In the genomic region with DNA sequence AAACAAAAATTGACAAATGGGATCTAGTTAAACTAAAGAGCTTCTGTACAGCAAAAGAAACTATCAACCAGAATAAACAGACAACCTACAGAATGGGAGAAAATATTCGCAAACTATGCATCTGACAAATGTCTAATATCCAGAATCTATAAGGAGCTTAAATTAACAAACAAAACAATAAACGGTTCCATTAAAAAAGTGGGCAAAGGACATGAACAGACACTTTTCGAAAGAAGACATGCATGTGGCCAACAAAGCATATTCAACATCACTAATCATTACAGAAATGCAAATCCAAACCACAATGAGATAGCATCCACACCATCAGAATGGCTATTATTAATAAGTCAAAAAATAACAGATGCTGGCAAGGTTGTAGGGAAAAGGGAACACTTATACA, we compare ENCODE assay signal across 2 cellular contexts. TPM values are rescaled to one million over a fixed set of nuclear protein-coding genes. Genes with fewer than 3 reads are reported as not detected.
DNase-seq lines count a peak whose midpoint lies in the region; ATAC-seq and TF ChIP-seq lines count a peak whose summit lies in the region.
"Not testable (repeated sequence)": the region's sequence is repeated elsewhere in the genome, so short reads cannot be mapped to it uniquely, and the experiment has no call there.

No MANE protein-coding gene starts in this region.

- H3K4me1 Mint-ChIP-seq in IgD-negative memory B cell, result peaks cover 21 to 28% (median 27%) of the 10 kb centered on the region in 3 donors
- peaks cover 28% of the 10 kb centered on the region for H3K4me1 Mint-ChIP-seq in activated B cell treated with CpG ODN at 0.5 μM for 24 hours

- not testable (repeated sequence) for H3K9me3 Mint-ChIP-seq in IgD-negative memory B cell, activated B cell treated with CpG ODN at 0.5 μM for 24 hours

- H3K27ac Mint-ChIP-seq in IgD-negative memory B cell, result peak overlapping the region in 2 of 3 donors; percentile 1 to 34
- H3K27ac Mint-ChIP-seq in activated B cell treated with CpG ODN at 0.5 μM for 24 hours, result peak overlapping the region; percentile 36

- H3K27me3 Mint-ChIP-seq in IgD-negative memory B cell, activated B cell treated with CpG ODN at 0.5 μM for 24 hours: not testable (repeated sequence)

- not testable (repeated sequence) for DNase-seq in activated B cell treated with CpG ODN at 0.5 μM for 24 hours

- POLR2A ChIA-PET in activated B cell treated with CpG ODN at 0.5 μM for 24 hours (lab: Charles Lee), result interaction anchor here (0.6 to 4.1 kb wide), 2 partner anchors 8 to 76 kb away, joined by 3 to 30 read pairs; no protein-coding TSS in a partner anchor

- ATAC-seq in activated B cell treated with CpG ODN at 0.5 μM for 24 hours (ENCODE audit: low read depth), result not testable (repeated sequence)

- CTCF ChIA-PET in activated B cell treated with CpG ODN at 0.5 μM for 24 hours (lab: Charles Lee), result not testable (repeated sequence)

- not testable (repeated sequence) for TF ChIP-seq CTCF in activated B cell treated with CpG ODN at 0.5 μM for 24 hours (IDR thresholded peaks at IDR 0.05)

- not testable (repeated sequence) for H3K4me3 Mint-ChIP-seq in IgD-negative memory B cell, activated B cell treated with CpG ODN at 0.5 μM for 24 hours

- intact Hi-C loops in activated B cell treated with CpG ODN at 0.5 μM for 24 hours (cut with micrococcal nuclease), result not testable (repeated sequence)

- not testable (repeated sequence) for H3K36me3 Mint-ChIP-seq in IgD-negative memory B cell; activated B cell treated with CpG ODN at 0.5 μM for 24 hours (ENCODE audit: low read depth)

RNA-seq across cellular contexts. Expression of gene MED13L, which starts 50.5 kb away (rescaled TPM):
- polyA plus RNA-seq in IgD-negative memory B cell, result 10.7 TPM
- 164 and 183 TPM in 2 replicates for total RNA-seq in activated B cell treated with CpG ODN at 0.5 μM for 24 hours
